ENCODE assay signal across 24 cellular contexts in the genomic region with DNA sequence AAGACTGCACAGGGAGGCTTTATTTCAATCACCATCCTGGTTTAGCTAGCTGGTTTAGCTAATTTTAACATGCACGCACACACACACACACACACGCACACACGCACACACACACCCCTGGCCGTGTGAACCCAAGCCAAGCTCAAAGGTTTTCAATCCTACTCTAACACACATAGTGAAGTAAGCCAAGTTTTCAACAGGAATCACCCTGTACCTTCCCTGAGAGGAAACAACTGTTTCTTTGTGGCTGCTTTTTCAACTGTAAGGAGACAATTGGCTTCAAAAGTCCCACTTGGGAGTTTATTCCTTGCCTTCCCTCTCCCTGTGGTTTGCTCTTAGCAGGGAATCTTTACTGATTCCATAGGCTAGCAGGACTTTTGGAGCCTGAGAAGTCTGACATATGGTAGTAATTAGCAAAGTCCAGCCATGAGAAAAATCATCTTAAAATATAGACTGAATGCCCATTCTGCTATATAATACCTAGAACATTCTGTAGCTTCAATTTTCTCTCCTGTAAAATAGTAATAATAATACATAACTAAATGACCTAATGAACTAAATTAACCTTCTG.
A peak's percentile ranks its signal among the peaks of the same experiment; 100 is the strongest.
DNase-seq lines count a peak whose midpoint lies in the region; ATAC-seq and TF ChIP-seq lines count a peak whose summit lies in the region.
"Had no signal": no experiment of that assay in that cellular context is flagged by ENCODE, and none has a peak within 500 bp of the region (broad histone marks: within the 10 kb centered on the region; RNA-seq: fewer than 3 reads in every experiment).

No MANE protein-coding gene starts in this region.

- CTCF ChIA-PET in SK-N-SH (lab: Yijun Ruan, JAX) = no interaction called here

- no peak for TF ChIP-seq EP300 in SK-N-SH (IDR thresholded peaks at IDR 0.05; ENCODE audit: borderline replicate concordance in 1 of 2, low read depth in 1 of 2, low read length in 1 of 2)

- H3K4me2 ChIP-seq in SK-N-SH = no peak overlapping the region

- no peaks in the 10 kb centered on the region for H3K79me2 ChIP-seq in SK-N-SH (ENCODE audit: insufficient read depth)

- H3K27me3 ChIP-seq in SK-N-SH (ENCODE audit: insufficient read depth) = no peaks in the 10 kb centered on the region

- ATAC-seq in SK-N-SH treated with all-trans-retinoic acid at 6 μM for 48 hours (peak; percentile 61), HG02798 (IDR thresholded peaks at IDR 0.05; ENCODE audit: poor library complexity, unreplicated experiment) (no peak)
- ATAC-seq: CD8-positive, alpha-beta T cell; Right ventricle myocardium inferior had no signal

- H3K4me3 ChIP-seq in SK-N-SH (ENCODE audit: low read depth in 2 of 2, low read length in 1 of 2) = no peak overlapping the region
- H3K4me3 ChIP-seq in astrocyte of the spinal cord (ENCODE audit: low read depth, low read length) = no peak overlapping the region
- H3K4me3 ChIP-seq in fibroblast of the aortic adventitia (ENCODE audit: low read depth, low read length) = no peak overlapping the region

- in situ Hi-C loops in astrocyte of the spinal cord (cut with HindIII; ENCODE audit: low sequenced_read_pairs) = no loop called here

- no peak overlapping the region for H3K9ac ChIP-seq in SK-N-SH

- WGBS in SK-N-SH (ENCODE audit: low lambda C conversion rate) = 46% methylated on average over 4 of the region's 4 CpGs

- H3K9me3 ChIP-seq in SK-N-SH = no peaks in the 10 kb centered on the region; the same call in 1 of the 2 replicates

- DNase-seq in SK-N-SH (no peak), astrocyte of the spinal cord (ENCODE audit: low read depth, low spot score) (peak; percentile 31), fibroblast of the aortic adventitia (ENCODE audit: low read depth) (peak; percentile 51), smooth muscle cell of the brain vasculature (ENCODE audit: low read depth, low spot score) (peak; percentile 44), HT-29 (ENCODE audit: low spot score) (no peak), midbrain (lab: John Stamatoyannopoulos, UW) (no peak)
- DNase-seq: AML-193; C1 segment of cervical spinal cord; Calu3; CD8-positive, alpha-beta T cell; DMS153; H9; HFFc6; KG1; MV-4-11; NCI-H1105 treated with DMSO at 0.1 percent for 48 hours; NCI-H1694; NCI-H2081; NCI-H2171; NCI-H524 treated with DMSO at 0.1 percent for 48 hours had no signal

- TF ChIP-seq CTCF in SK-N-SH (IDR thresholded peaks at IDR 0.05) (no peak), astrocyte of the spinal cord (IDR thresholded peaks at IDR 0.05; ENCODE audit: low read depth, low read length) (no peak), fibroblast of the aortic adventitia (IDR thresholded peaks at IDR 0.05; ENCODE audit: insufficient read depth, low read length) (no peak)

- H3K9me2 ChIP-seq in SK-N-SH = 0 out of 2 replicates have a peak, but pooled peaks cover 4% of the 10 kb centered on the region

- POLR2A ChIA-PET in SK-N-SH (lab: Yijun Ruan, JAX) = no interaction called here

- TF ChIP-seq RAD21 in SK-N-SH (IDR thresholded peaks at IDR 0.05; ENCODE audit: low read length) = no peak

- no peaks in the 10 kb centered on the region for H3K36me3 ChIP-seq in SK-N-SH (replicated peaks in 1 of 2; ENCODE audit: control insufficient read depth in 1 of 2, insufficient read depth in 2 of 2, low read length in 1 of 2)

- no peak overlapping the region for H2AFZ ChIP-seq in SK-N-SH (ENCODE audit: low read depth)

- H4K20me1 ChIP-seq in SK-N-SH (ENCODE audit: insufficient read depth) = no peaks in the 10 kb centered on the region

- no peak overlapping the region for H3K27ac ChIP-seq in SK-N-SH (ENCODE audit: low read depth in 2 of 2, low read length in 1 of 2)
- H3K27ac ChIP-seq: 22Rv1 had no signal

- no peaks in the 10 kb centered on the region for H3F3A ChIP-seq in SK-N-SH (replicated peaks; ENCODE audit: insufficient read depth)

- H3K4me1 ChIP-seq in SK-N-SH (ENCODE audit: control insufficient read depth in 1 of 2, insufficient read depth in 2 of 2, low read depth in 1 of 2, low read length in 1 of 2) = no peaks in the 10 kb centered on the region

TF ChIP-seq in SK-N-SH treated with all-trans-retinoic acid at 6 μM for 48 hours, 23 proteins besides CTCF, POLR2A, EP300 and RAD21:
- no peak for TF ChIP-seq ISL1 (CRISPR knock-in tag; IDR thresholded peaks at IDR 0.05)
- TF ChIP-seq ZFP3 (CRISPR knock-in tag; IDR thresholded peaks at IDR 0.05) = no peak
- no peak for TF ChIP-seq ZNF70 (CRISPR knock-in tag; IDR thresholded peaks at IDR 0.05)
- no peak for TF ChIP-seq TCF4 (CRISPR knock-in tag; IDR thresholded peaks at IDR 0.05; ENCODE audit: borderline replicate concordance)
- no peak for TF ChIP-seq ZNF8 (CRISPR knock-in tag; IDR thresholded peaks at IDR 0.05)
- TF ChIP-seq OSR1 (CRISPR knock-in tag; IDR thresholded peaks at IDR 0.05) = no peak
- no peak for TF ChIP-seq ARNTL (CRISPR knock-in tag; IDR thresholded peaks at IDR 0.05; ENCODE audit: borderline replicate concordance, low read depth)
- TF ChIP-seq BACH2 (CRISPR knock-in tag; IDR thresholded peaks at IDR 0.05; ENCODE audit: borderline replicate concordance) = no peak
- no peak for TF ChIP-seq CSDC2 (CRISPR knock-in tag; IDR thresholded peaks at IDR 0.05)
- TF ChIP-seq PPARA (CRISPR knock-in tag; IDR thresholded peaks at IDR 0.05; ENCODE audit: borderline replicate concordance) = no peak
- TF ChIP-seq TOX (CRISPR knock-in tag; IDR thresholded peaks at IDR 0.05; ENCODE audit: borderline replicate concordance) = no peak
- TF ChIP-seq ZC3H10 (CRISPR knock-in tag; IDR thresholded peaks at IDR 0.05) = no peak
- TF ChIP-seq ZFP30 (CRISPR knock-in tag; IDR thresholded peaks at IDR 0.05) = no peak
- TF ChIP-seq GLIS3 (CRISPR knock-in tag; IDR thresholded peaks at IDR 0.05) = no peak

TF ChIP-seq in SK-N-SH, 30 proteins besides CTCF, POLR2A, EP300 and RAD21:
- TF ChIP-seq, protein P1, sequence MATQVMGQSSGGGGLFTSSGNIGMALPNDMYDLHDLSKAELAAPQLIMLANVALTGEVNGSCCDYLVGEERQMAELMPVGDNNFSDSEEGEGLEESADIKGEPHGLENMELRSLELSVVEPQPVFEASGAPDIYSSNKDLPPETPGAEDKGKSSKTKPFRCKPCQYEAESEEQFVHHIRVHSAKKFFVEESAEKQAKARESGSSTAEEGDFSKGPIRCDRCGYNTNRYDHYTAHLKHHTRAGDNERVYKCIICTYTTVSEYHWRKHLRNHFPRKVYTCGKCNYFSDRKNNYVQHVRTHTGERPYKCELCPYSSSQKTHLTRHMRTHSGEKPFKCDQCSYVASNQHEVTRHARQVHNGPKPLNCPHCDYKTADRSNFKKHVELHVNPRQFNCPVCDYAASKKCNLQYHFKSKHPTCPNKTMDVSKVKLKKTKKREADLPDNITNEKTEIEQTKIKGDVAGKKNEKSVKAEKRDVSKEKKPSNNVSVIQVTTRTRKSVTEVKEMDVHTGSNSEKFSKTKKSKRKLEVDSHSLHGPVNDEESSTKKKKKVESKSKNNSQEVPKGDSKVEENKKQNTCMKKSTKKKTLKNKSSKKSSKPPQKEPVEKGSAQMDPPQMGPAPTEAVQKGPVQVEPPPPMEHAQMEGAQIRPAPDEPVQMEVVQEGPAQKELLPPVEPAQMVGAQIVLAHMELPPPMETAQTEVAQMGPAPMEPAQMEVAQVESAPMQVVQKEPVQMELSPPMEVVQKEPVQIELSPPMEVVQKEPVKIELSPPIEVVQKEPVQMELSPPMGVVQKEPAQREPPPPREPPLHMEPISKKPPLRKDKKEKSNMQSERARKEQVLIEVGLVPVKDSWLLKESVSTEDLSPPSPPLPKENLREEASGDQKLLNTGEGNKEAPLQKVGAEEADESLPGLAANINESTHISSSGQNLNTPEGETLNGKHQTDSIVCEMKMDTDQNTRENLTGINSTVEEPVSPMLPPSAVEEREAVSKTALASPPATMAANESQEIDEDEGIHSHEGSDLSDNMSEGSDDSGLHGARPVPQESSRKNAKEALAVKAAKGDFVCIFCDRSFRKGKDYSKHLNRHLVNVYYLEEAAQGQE (IDR thresholded peaks at IDR 0.05; ENCODE audit: low read depth, low read length) = no peak
- TF ChIP-seq, protein P2, sequence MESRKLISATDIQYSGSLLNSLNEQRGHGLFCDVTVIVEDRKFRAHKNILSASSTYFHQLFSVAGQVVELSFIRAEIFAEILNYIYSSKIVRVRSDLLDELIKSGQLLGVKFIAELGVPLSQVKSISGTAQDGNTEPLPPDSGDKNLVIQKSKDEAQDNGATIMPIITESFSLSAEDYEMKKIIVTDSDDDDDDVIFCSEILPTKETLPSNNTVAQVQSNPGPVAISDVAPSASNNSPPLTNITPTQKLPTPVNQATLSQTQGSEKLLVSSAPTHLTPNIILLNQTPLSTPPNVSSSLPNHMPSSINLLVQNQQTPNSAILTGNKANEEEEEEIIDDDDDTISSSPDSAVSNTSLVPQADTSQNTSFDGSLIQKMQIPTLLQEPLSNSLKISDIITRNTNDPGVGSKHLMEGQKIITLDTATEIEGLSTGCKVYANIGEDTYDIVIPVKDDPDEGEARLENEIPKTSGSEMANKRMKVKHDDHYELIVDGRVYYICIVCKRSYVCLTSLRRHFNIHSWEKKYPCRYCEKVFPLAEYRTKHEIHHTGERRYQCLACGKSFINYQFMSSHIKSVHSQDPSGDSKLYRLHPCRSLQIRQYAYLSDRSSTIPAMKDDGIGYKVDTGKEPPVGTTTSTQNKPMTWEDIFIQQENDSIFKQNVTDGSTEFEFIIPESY (IDR thresholded peaks at IDR 0.05; ENCODE audit: borderline replicate concordance, low read depth) = no peak
- TF ChIP-seq MEF2A (IDR thresholded peaks at IDR 0.05; ENCODE audit: borderline replicate concordance, low read depth) = no peak
- TF ChIP-seq TEAD4 (IDR thresholded peaks at IDR 0.05; ENCODE audit: borderline replicate concordance, insufficient read depth) = no peak
- no peak for TF ChIP-seq FOXM1 (IDR thresholded peaks at IDR 0.05; ENCODE audit: low read depth)
- TF ChIP-seq POLR2AphosphoS5 (IDR thresholded peaks at IDR 0.05; ENCODE audit: low read depth, low read length) = no peak
- no peak for TF ChIP-seq RXRA (IDR thresholded peaks at IDR 0.05; ENCODE audit: borderline replicate concordance, low read depth)
- TF ChIP-seq JUND (IDR thresholded peaks at IDR 0.05) = no peak
- TF ChIP-seq SIN3A (IDR thresholded peaks at IDR 0.05; ENCODE audit: borderline replicate concordance, low read depth, low read length) = no peak
- no peak for TF ChIP-seq RFX5 (IDR thresholded peaks at IDR 0.05; ENCODE audit: low read length)
- TF ChIP-seq GATA2 (CRISPR knock-in tag; IDR thresholded peaks at IDR 0.05) = no peak

Comparison
In these comparisons a context has a peak if more than half of its experiments do, and no peak if none do; other contexts are left out.
1. DNase-seq: peak in astrocyte of the spinal cord (single experiment), fibroblast of the aortic adventitia (single experiment) and smooth muscle cell of the brain vasculature (single experiment); none in SK-N-SH (single experiment), HT-29 (single experiment) and midbrain (single experiment).